In the genomic region with DNA sequence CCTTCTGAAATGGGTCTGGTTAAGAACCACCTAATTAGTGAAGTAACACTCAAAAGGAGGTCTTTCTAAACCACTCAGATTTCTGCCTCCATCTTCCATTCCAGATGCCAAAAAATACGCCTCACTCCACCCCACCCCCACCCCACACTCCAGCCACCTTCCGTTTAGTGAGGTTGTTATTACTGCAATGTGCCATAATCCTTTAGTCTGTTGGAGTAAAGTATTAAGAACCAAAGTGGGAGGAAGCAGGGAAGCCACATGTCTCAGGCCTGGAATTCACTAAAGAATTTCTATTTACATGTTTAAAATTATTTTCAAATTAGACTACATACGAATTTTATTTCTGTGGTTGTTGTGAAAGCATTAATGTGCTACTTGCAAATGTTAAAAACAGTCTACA, we compare ENCODE assay signal across 14 cellular contexts. TPM values are rescaled to one million over a fixed set of nuclear protein-coding genes. Genes with fewer than 3 reads are reported as not detected.
DNase-seq lines count a peak whose midpoint lies in the region; TF ChIP-seq lines count a peak whose summit lies in the region.
"Had no signal": no experiment of that assay in that cellular context is flagged by ENCODE, and none has a peak within 500 bp of the region (broad histone marks: within the 10 kb centered on the region; RNA-seq: fewer than 3 reads in every experiment).

No MANE protein-coding gene starts in this region.

- H3K27me3 ChIP-seq in WERI-Rb-1 (ENCODE audit: insufficient read depth, low read depth, severe bottlenecking) = no peaks in the 10 kb centered on the region
- H3K27me3 ChIP-seq: BE2C had no signal

- no peaks in the 10 kb centered on the region for H3K9me3 ChIP-seq in WERI-Rb-1 (ENCODE audit: severe bottlenecking)
- H3K9me3 ChIP-seq: BE2C had no signal

- DNase-seq in NCI-H524 (lab: John Stamatoyannopoulos, UW) (peak; percentile 21 to 47), WERI-Rb-1 (peak; percentile 52), fibroblast of villous mesenchyme (ENCODE audit: low read depth) (peak; percentile 28), NCI-H69 (lab: John Stamatoyannopoulos, UW) (no peak), NCI-H128 (lab: John Stamatoyannopoulos, UW; ENCODE audit: unreplicated experiment) (no peak), KG1 (lab: John Stamatoyannopoulos, UW) (no peak)
- no peak for DNase-seq in activated T-cell treated with anti-CD3 and anti-CD28 coated beads, Interleukin-2, amount 50 U/mL, for 1 hour
- DNase-seq: BE2C; CD4-positive, alpha-beta memory T cell; COR-L47; DND-41; GF-D8; GM23248 had no signal

- no peaks in the 10 kb centered on the region for H3K36me3 ChIP-seq in WERI-Rb-1

- TF ChIP-seq CTCF in WERI-Rb-1 (IDR thresholded peaks at IDR 0.05; ENCODE audit: low read depth, low read length) (no peak), fibroblast of villous mesenchyme (IDR thresholded peaks at IDR 0.05; ENCODE audit: insufficient read depth, low read depth, low read length) (no peak)

- peak overlapping the region; percentile 68 for H3K27ac ChIP-seq in WERI-Rb-1
- H3K27ac ChIP-seq: C4-2B, GM23248 had no signal

- H3K4me3 ChIP-seq in WERI-Rb-1 (ENCODE audit: low read depth, low read length) (no peak overlapping the region), fibroblast of villous mesenchyme (ENCODE audit: low read depth, low read length) (no peak overlapping the region)
- H3K4me3 ChIP-seq: GM23248 had no signal

RNA-seq across cellular contexts. Expression of a gene that starts 7.4 kb away (rescaled TPM):
- 7.1 and 11.2 TPM in 2 replicates for total RNA-seq in fibroblast of villous mesenchyme

Comparison
In these comparisons a context has a peak if more than half of its experiments do, and no peak if none do; other contexts are left out.
1. DNase-seq: peak in NCI-H524 (2 of 2), WERI-Rb-1 (single experiment) and fibroblast of villous mesenchyme (single experiment); none in NCI-H69 (single experiment), activated T-cell treated with anti-CD3 and anti-CD28 coated beads, Interleukin-2, amount 50 U/mL, for 1 hour (single experiment), NCI-H128 (single experiment) and KG1 (single experiment).